In genomic region chr7:149606826-149607225, GRCh38 we compare ENCODE assay signal across 32 cellular contexts.
"Had no signal": no experiment of that assay in that cellular context is flagged by ENCODE, and none has a peak within 500 bp of the region (broad histone marks: within the 10 kb centered on the region; RNA-seq: fewer than 3 reads in every experiment).

No MANE protein-coding gene starts in this region.

- H3K27ac Mint-ChIP-seq: activated CD8-positive, alpha-beta T cell treated with anti-CD3 and anti-CD28 coated beads, Interleukin-2, amount 10 ng/mL, durations not matched to agents 7 days and 5 days; activated naive CD4-positive, alpha-beta T cell treated with anti-CD3 and anti-CD28 coated beads, Interleukin-2, amount 50 U/mL, for 24 hours; brain had no signal

- H3K4me3 ChIP-seq: adrenal gland, PC-9 had no signal

- FAIRE-seq: astrocyte, bronchial epithelial cell, RCC 7860 had no signal

- H2AFZ ChIP-seq: PC-9 had no signal

- H3K4me3 Mint-ChIP-seq: activated CD8-positive, alpha-beta T cell treated with anti-CD3 and anti-CD28 coated beads, Interleukin-2, amount 10 ng/mL, durations not matched to agents 7 days and 5 days; activated naive CD4-positive, alpha-beta T cell treated with anti-CD3 and anti-CD28 coated beads, Interleukin-2, amount 50 U/mL, for 24 hours; brain had no signal

- H3K4me2 ChIP-seq: PC-9 had no signal

- H3K27me3 ChIP-seq: adrenal gland had no signal

- ATAC-seq: activated CD8-positive, alpha-beta T cell treated with anti-CD3 and anti-CD28 coated beads, Interleukin-2, amount 10 ng/mL, durations not matched to agents 7 days and 5 days; Right ventricle myocardium inferior had no signal

- H3K27ac ChIP-seq: adrenal gland, PC-9, RWPE1, WERI-Rb-1 had no signal

- H3K9me3 Mint-ChIP-seq: activated naive CD4-positive, alpha-beta T cell treated with anti-CD3 and anti-CD28 coated beads, Interleukin-2, amount 50 U/mL, for 24 hours; brain had no signal

- DNase-seq: activated CD4-positive, alpha-beta T cell treated with anti-CD3 and anti-CD28 coated beads for 1 hour; activated CD4-positive, alpha-beta T cell treated with anti-CD3 and anti-CD28 coated beads for 48 hours; activated CD4-positive, CD25-positive, alpha-beta regulatory T cell; activated CD8-positive, alpha-beta T cell treated with anti-CD3 and anti-CD28 coated beads, Interleukin-2, amount 10 ng/mL, durations not matched to agents 7 days and 5 days; activated effector memory CD4-positive, alpha-beta T cell treated with anti-CD3 and anti-CD28 coated beads, Interleukin-2, amount 50 U/mL, for 16 hours; activated naive CD4-positive, alpha-beta T cell treated with Interleukin-2 at 50 U/mL for 16 hours; activated T-cell treated with anti-CD3 and anti-CD28 coated beads, Interleukin-2, amount 50 U/mL, for 48 hours; adrenal gland; cerebellar nuclear complex; Kasumi-1; KG1; MM.1S; NCI-H1092 treated with DMSO at 0.1 percent for 48 hours; NCI-H1417; NCI-H146; NCI-H187; NCI-H2029 treated with DMSO at 0.1 percent for 48 hours; NCI-H2107; NCI-H2171; NCI-H510A; NCI-H526; NCI-H748 treated with DMSO at 0.1 percent for 48 hours; PC-9; T1000; WERI-Rb-1 had no signal

- H3K4me1 Mint-ChIP-seq: brain had no signal

- H3K27me3 Mint-ChIP-seq: activated naive CD4-positive, alpha-beta T cell treated with anti-CD3 and anti-CD28 coated beads, Interleukin-2, amount 50 U/mL, for 24 hours; brain had no signal

- H3K9me3 ChIP-seq: adrenal gland had no signal
